Comparison of ENCODE assay signal across 8 cellular contexts in genomic region chr10:3313789-3314444, GRCh38.
DNase-seq lines count a peak whose midpoint lies in the region; FAIRE-seq and TF ChIP-seq lines count a peak whose summit lies in the region.
"Not testable (repeated sequence)": the region's sequence is repeated elsewhere in the genome, so short reads cannot be mapped to it uniquely, and the experiment has no call there.

No MANE protein-coding gene starts in this region.

- H3K27ac ChIP-seq in SK-N-SH (ENCODE audit: low read depth in 2 of 2, low read length in 1 of 2); osteoblast (ENCODE audit: low read depth, low read length): not testable (repeated sequence)

- H3K4me1 ChIP-seq in SK-N-SH (ENCODE audit: control insufficient read depth in 1 of 2, insufficient read depth in 2 of 2, low read depth in 1 of 2, low read length in 1 of 2); adipocyte (ENCODE audit: control insufficient read depth, insufficient read depth, low read length); osteoblast (ENCODE audit: insufficient read depth, low read length): not testable (repeated sequence)

- not testable (repeated sequence) for H3K27me3 ChIP-seq in SK-N-SH (ENCODE audit: insufficient read depth)
- peaks cover 15% of the 10 kb centered on the region for H3K27me3 ChIP-seq in adipocyte (replicated peaks; ENCODE audit: control insufficient read depth, insufficient read depth, low read length)
- H3K27me3 ChIP-seq in osteoblast (ENCODE audit: insufficient read depth, low read length): peaks cover 15% of the 10 kb centered on the region

- DNase-seq in AG09309 (ENCODE audit: low read depth): peak; percentile 29
- peak; percentile 19 for DNase-seq in H54 (ENCODE audit: insufficient read length, low spot score)
- peak; percentile 47 for DNase-seq in NCI-H146 (lab: John Stamatoyannopoulos, UW)
- not testable (repeated sequence) for DNase-seq in SK-N-SH
- peak; percentile 80 for DNase-seq in adipocyte (ENCODE audit: low read depth)
- peak; percentile 68 for DNase-seq in epithelial cell of esophagus (ENCODE audit: low read depth)
- peak; percentile 71 for DNase-seq in iris pigment epithelial cell (ENCODE audit: low read depth)
- peak; percentile 79 for DNase-seq in osteoblast (ENCODE audit: insufficient read length, low spot score, missing footprints)

- not testable (repeated sequence) for H3K79me2 ChIP-seq in SK-N-SH (ENCODE audit: insufficient read depth); osteoblast (ENCODE audit: insufficient read depth, low read length)

- not testable (repeated sequence) for TF ChIP-seq RAD21 in SK-N-SH (IDR thresholded peaks at IDR 0.05; ENCODE audit: low read length)

- H4K20me1 ChIP-seq in SK-N-SH (ENCODE audit: insufficient read depth); osteoblast (ENCODE audit: insufficient read depth, low read length): not testable (repeated sequence)

- H3K36me3 ChIP-seq in SK-N-SH (replicated peaks in 1 of 2; ENCODE audit: control insufficient read depth in 1 of 2, insufficient read depth in 2 of 2, low read length in 1 of 2); adipocyte (ENCODE audit: control insufficient read depth, insufficient read depth, low read length, severe bottlenecking); osteoblast (ENCODE audit: insufficient read depth, low read length): not testable (repeated sequence)

- H3K9me2 ChIP-seq in SK-N-SH: not testable (repeated sequence)

- TF ChIP-seq POLR2A in H54 (IDR thresholded peaks at IDR 0.05; ENCODE audit: low read depth, low read length): not testable (repeated sequence)

- WGBS in SK-N-SH (ENCODE audit: low lambda C conversion rate): 36% methylated on average over 1 of the region's 2 CpGs

- not testable (repeated sequence) for H3K9me3 ChIP-seq in SK-N-SH; adipocyte (ENCODE audit: control insufficient read depth, low read length); osteoblast (ENCODE audit: low read depth, low read length)

- POLR2A ChIA-PET in SK-N-SH (lab: Yijun Ruan, JAX): not testable (repeated sequence)

- H3K9ac ChIP-seq in SK-N-SH; adipocyte (ENCODE audit: low read length): not testable (repeated sequence)

- not testable (repeated sequence) for TF ChIP-seq CTCF in AG09309 (IDR thresholded peaks at IDR 0.05; ENCODE audit: control insufficient read depth, insufficient read depth, low read depth, low read length, missing control alignments); SK-N-SH (IDR thresholded peaks at IDR 0.05); epithelial cell of esophagus (IDR thresholded peaks at IDR 0.05; ENCODE audit: insufficient read depth, low read depth, low read length, missing control alignments); osteoblast (IDR thresholded peaks at IDR 0.05; ENCODE audit: extremely low read depth, low read depth, low read length)

- H3F3A ChIP-seq in SK-N-SH (replicated peaks; ENCODE audit: insufficient read depth): not testable (repeated sequence)

- H3K4me2 ChIP-seq in SK-N-SH; osteoblast (ENCODE audit: insufficient read depth, low read length): not testable (repeated sequence)

- H2AFZ ChIP-seq in SK-N-SH (ENCODE audit: low read depth); osteoblast (ENCODE audit: low read length): not testable (repeated sequence)

- TF ChIP-seq EP300 in SK-N-SH (IDR thresholded peaks at IDR 0.05; ENCODE audit: borderline replicate concordance in 1 of 2, low read depth in 1 of 2, low read length in 1 of 2): not testable (repeated sequence)

- H3K4me3 ChIP-seq in AG09309 (ENCODE audit: control insufficient read depth, low read depth, low read length); SK-N-SH (ENCODE audit: low read depth in 2 of 2, low read length in 1 of 2); adipocyte (ENCODE audit: low read length); epithelial cell of esophagus (ENCODE audit: low read length); osteoblast (ENCODE audit: insufficient read depth, low read length): not testable (repeated sequence)

- FAIRE-seq in H54 (lab: Jason Lieb, UNC): not testable (repeated sequence)

- CTCF ChIA-PET in SK-N-SH (lab: Yijun Ruan, JAX): not testable (repeated sequence)

TF ChIP-seq in SK-N-SH, 30 proteins besides CTCF, POLR2A, EP300 and RAD21:
- TF ChIP-seq REST (IDR thresholded peaks at IDR 0.05; ENCODE audit: low read depth, low read length): peak; percentile 92
- peak; percentile 27; the same call in 1 of the 2 replicates for TF ChIP-seq FOSL2 (IDR thresholded peaks at IDR 0.05; ENCODE audit: borderline replicate concordance, low read depth)
